In genomic region chrX:122850326-122850725, GRCh38 we compare ENCODE assay signal across 23 cellular contexts.
"Had no signal": no experiment of that assay in that cellular context is flagged by ENCODE, and none has a peak within 500 bp of the region (broad histone marks: within the 10 kb centered on the region; RNA-seq: fewer than 3 reads in every experiment).

No MANE protein-coding gene starts in this region.

- H3K27me3 ChIP-seq: foreskin keratinocyte, suprapubic skin, transverse colon, uterus had no signal

- H3K27me3 Mint-ChIP-seq: activated B cell treated with CpG ODN at 0.5 μM for 24 hours; activated CD4-positive, alpha-beta memory T cell treated with anti-CD3 and anti-CD28 coated beads, Interleukin-2, amount 10 ng/mL, durations not matched to agents 7 days and 5 days; activated CD8-positive, alpha-beta memory T cell treated with anti-CD3 and anti-CD28 coated beads, Interleukin-2, amount 10 ng/mL, durations not matched to agents 7 days and 5 days; activated naive CD8-positive, alpha-beta T cell treated with anti-CD3 and anti-CD28 coated beads for 36 hours; brain; central memory CD8-positive, alpha-beta T cell; stimulated activated naive CD8-positive, alpha-beta T cell treated with anti-CD3 and anti-CD28 coated beads, Interleukin-15, amount 100 ng/mL, for 72 hours had no signal

- H3K27ac ChIP-seq: foreskin keratinocyte, suprapubic skin, transverse colon, uterus had no signal

- DNase-seq: activated B cell treated with CpG ODN at 0.5 μM for 24 hours; activated CD4-positive, alpha-beta memory T cell treated with anti-CD3 and anti-CD28 coated beads, Interleukin-2, amount 10 ng/mL, durations not matched to agents 7 days and 5 days; activated CD4-positive, alpha-beta T cell treated with anti-CD3 and anti-CD28 coated beads for 4 hours; activated CD8-positive, alpha-beta memory T cell treated with anti-CD3 and anti-CD28 coated beads, Interleukin-2, amount 10 ng/mL, durations not matched to agents 7 days and 5 days; activated naive CD8-positive, alpha-beta T cell treated with anti-CD3 and anti-CD28 coated beads for 36 hours; amygdala; effector CD8-positive, alpha-beta T cell; hippocampal formation; islet precursor cell; stimulated activated CD4-positive, alpha-beta T cell treated with anti-CD3 and anti-CD28 coated beads, Interleukin-4, amount 100 ng/mL, for 1 hour; stimulated activated naive CD8-positive, alpha-beta T cell treated with anti-CD3 and anti-CD28 coated beads, Interleukin-15, amount 100 ng/mL, for 72 hours; transverse colon; uterus had no signal

- H3K36me3 Mint-ChIP-seq: activated CD8-positive, alpha-beta memory T cell treated with anti-CD3 and anti-CD28 coated beads, Interleukin-2, amount 10 ng/mL, durations not matched to agents 7 days and 5 days; activated naive CD8-positive, alpha-beta T cell treated with anti-CD3 and anti-CD28 coated beads for 36 hours; brain; mesothelial cell of epicardium had no signal

- H3K4me3 ChIP-seq: lung, smooth muscle cell, suprapubic skin, transverse colon, uterus had no signal

- H3K4me1 ChIP-seq: foreskin keratinocyte, suprapubic skin, transverse colon, uterus had no signal

- H3K36me3 ChIP-seq: suprapubic skin, transverse colon, uterus had no signal

- H3K4me3 Mint-ChIP-seq: activated B cell treated with CpG ODN at 0.5 μM for 24 hours; activated CD4-positive, alpha-beta memory T cell treated with anti-CD3 and anti-CD28 coated beads, Interleukin-2, amount 10 ng/mL, durations not matched to agents 7 days and 5 days; activated CD8-positive, alpha-beta memory T cell treated with anti-CD3 and anti-CD28 coated beads, Interleukin-2, amount 10 ng/mL, durations not matched to agents 7 days and 5 days; activated naive CD8-positive, alpha-beta T cell treated with anti-CD3 and anti-CD28 coated beads for 36 hours; brain; central memory CD8-positive, alpha-beta T cell; mesothelial cell of epicardium; nephron; stimulated activated naive CD8-positive, alpha-beta T cell treated with anti-CD3 and anti-CD28 coated beads, Interleukin-15, amount 100 ng/mL, for 72 hours; T-helper 2 cell treated with Interferon-gamma antibody and Interleukin-4, amounts not matched to agents 5 μg/mL and 100 μg/mL, for 36 hours had no signal

- H3K9me3 ChIP-seq: suprapubic skin, transverse colon, uterus had no signal

- H3K9me3 Mint-ChIP-seq: activated B cell treated with CpG ODN at 0.5 μM for 24 hours; activated CD4-positive, alpha-beta memory T cell treated with anti-CD3 and anti-CD28 coated beads, Interleukin-2, amount 10 ng/mL, durations not matched to agents 7 days and 5 days; central memory CD8-positive, alpha-beta T cell; stimulated activated naive CD8-positive, alpha-beta T cell treated with anti-CD3 and anti-CD28 coated beads, Interleukin-15, amount 100 ng/mL, for 72 hours; T-helper 2 cell treated with Interferon-gamma antibody and Interleukin-4, amounts not matched to agents 5 μg/mL and 100 μg/mL, for 36 hours had no signal

- H3K27ac Mint-ChIP-seq: activated B cell treated with CpG ODN at 0.5 μM for 24 hours; activated CD4-positive, alpha-beta memory T cell treated with anti-CD3 and anti-CD28 coated beads, Interleukin-2, amount 10 ng/mL, durations not matched to agents 7 days and 5 days; activated CD8-positive, alpha-beta memory T cell treated with anti-CD3 and anti-CD28 coated beads, Interleukin-2, amount 10 ng/mL, durations not matched to agents 7 days and 5 days; activated naive CD8-positive, alpha-beta T cell treated with anti-CD3 and anti-CD28 coated beads for 36 hours; brain; mesothelial cell of epicardium; nephron; stimulated activated naive CD8-positive, alpha-beta T cell treated with anti-CD3 and anti-CD28 coated beads, Interleukin-15, amount 100 ng/mL, for 72 hours; T-helper 2 cell treated with Interferon-gamma antibody and Interleukin-4, amounts not matched to agents 5 μg/mL and 100 μg/mL, for 36 hours had no signal

- H3K4me1 Mint-ChIP-seq: activated B cell treated with CpG ODN at 0.5 μM for 24 hours; activated CD4-positive, alpha-beta memory T cell treated with anti-CD3 and anti-CD28 coated beads, Interleukin-2, amount 10 ng/mL, durations not matched to agents 7 days and 5 days; activated CD8-positive, alpha-beta memory T cell treated with anti-CD3 and anti-CD28 coated beads, Interleukin-2, amount 10 ng/mL, durations not matched to agents 7 days and 5 days; activated naive CD8-positive, alpha-beta T cell treated with anti-CD3 and anti-CD28 coated beads for 36 hours; brain; central memory CD8-positive, alpha-beta T cell; mesothelial cell of epicardium; nephron; stimulated activated naive CD8-positive, alpha-beta T cell treated with anti-CD3 and anti-CD28 coated beads, Interleukin-15, amount 100 ng/mL, for 72 hours had no signal

- ATAC-seq: activated CD8-positive, alpha-beta memory T cell treated with anti-CD3 and anti-CD28 coated beads, Interleukin-2, amount 10 ng/mL, durations not matched to agents 7 days and 5 days; foreskin keratinocyte; sciatic nerve; stimulated activated naive CD8-positive, alpha-beta T cell treated with anti-CD3 and anti-CD28 coated beads, Interleukin-15, amount 100 ng/mL, for 72 hours had no signal
